8 cellular contexts compared by ENCODE assay signal in genomic region chr10:63866075-63866746, GRCh38.
DNase-seq lines count a peak whose midpoint lies in the region; ATAC-seq and TF ChIP-seq lines count a peak whose summit lies in the region.

No MANE protein-coding gene starts in this region.

- H3K9me3 ChIP-seq in Peyer's patch (no peaks in the 10 kb centered on the region), trophoblast cell (ENCODE audit: insufficient read depth, low read depth, low read length) (no peaks in the 10 kb centered on the region)

- peaks cover 26% of the 10 kb centered on the region for H3K4me1 Mint-ChIP-seq in glutamatergic neuron (ENCODE audit: low read depth, unreplicated experiment)

- no peak overlapping the region for H4K91ac ChIP-seq in trophoblast cell (ENCODE audit: low read depth, low read length)

- H3K27me3 ChIP-seq in Peyer's patch, result no peaks in the 10 kb centered on the region
- no peaks in the 10 kb centered on the region for H3K27me3 ChIP-seq in trophoblast cell (ENCODE audit: insufficient read depth, low read length)

- no peak overlapping the region for H3K23ac ChIP-seq in trophoblast cell (ENCODE audit: low read length)

- no peaks in the 10 kb centered on the region for H3K27me3 Mint-ChIP-seq in glutamatergic neuron (ENCODE audit: unreplicated experiment)

- H4K12ac ChIP-seq in trophoblast cell (ENCODE audit: low read depth, low read length), result no peak overlapping the region

- H3K27ac ChIP-seq in Peyer's patch (no peak overlapping the region), trophoblast cell (ENCODE audit: low read depth, low read length) (no peak overlapping the region)

- TF ChIP-seq POLR2A in Peyer's patch (IDR thresholded peaks at IDR 0.05), result no peak

- TF ChIP-seq CTCF in Peyer's patch (IDR thresholded peaks at IDR 0.05) (peak; percentile 23 to 80 (median 57)), glutamatergic neuron (IDR thresholded peaks at IDR 0.05; ENCODE audit: partially characterized antibody, unreplicated experiment) (peak; percentile 88)

- no peak overlapping the region for H3K4ac ChIP-seq in trophoblast cell (ENCODE audit: low read depth, low read length)

- no peaks in the 10 kb centered on the region for H3K36me3 ChIP-seq in Peyer's patch
- no peaks in the 10 kb centered on the region for H3K36me3 ChIP-seq in trophoblast cell (ENCODE audit: control insufficient read depth in 1 of 2, insufficient read depth in 2 of 2, low read length in 2 of 2)

- H3K4me3 Mint-ChIP-seq in glutamatergic neuron (ENCODE audit: unreplicated experiment), result peak overlapping the region; percentile 33

- H3K9ac ChIP-seq in trophoblast cell (ENCODE audit: low read length), result no peak overlapping the region

- DNase-seq in ELR (ENCODE audit: low read depth) (peak; percentile 66), Peyer's patch (peak in 2 of 3 donors; percentile 16 to 68), glutamatergic neuron (peak; percentile 75), trophoblast cell (peak; percentile 48 to 83), OCI-M2 (lab: John Stamatoyannopoulos, UW; ENCODE audit: unreplicated experiment) (no peak)
- peak; percentile 6 for DNase-seq in activated gamma-delta T cell treated with anti-CD3 and anti-CD28 coated beads, Interleukin-2, amount 50 U/mL, for 16 hours (ENCODE audit: low read depth)

- H3K79me2 ChIP-seq in trophoblast cell (ENCODE audit: control insufficient read depth, insufficient read depth, low read length, poor library complexity), result no peaks in the 10 kb centered on the region

- no peak overlapping the region for H3K18ac ChIP-seq in trophoblast cell (ENCODE audit: low read length)

- H2BK5ac ChIP-seq in trophoblast cell (ENCODE audit: low read depth, low read length, poor library complexity), result no peak overlapping the region

- no peak overlapping the region for H2BK12ac ChIP-seq in trophoblast cell (ENCODE audit: low read length)

- H2AFZ ChIP-seq in trophoblast cell (ENCODE audit: insufficient read depth, low read length, poor library complexity), result no peak overlapping the region

- H3K27ac Mint-ChIP-seq in glutamatergic neuron (ENCODE audit: unreplicated experiment), result no peak overlapping the region

- H3K4me3 ChIP-seq in Peyer's patch (no peak overlapping the region), trophoblast cell (ENCODE audit: low read depth, low read length) (no peak overlapping the region)

- H3K4me2 ChIP-seq in trophoblast cell (ENCODE audit: low read length), result peak overlapping the region; percentile 54

- H3K9me3 Mint-ChIP-seq in glutamatergic neuron (ENCODE audit: unreplicated experiment), result peaks cover 11% of the 10 kb centered on the region

- WGBS in trophoblast cell (ENCODE audit: extremely low coverage, insufficient coverage, insufficient read length), result no CpG with 5 or more reads among the region's 16 CpGs

- no peaks in the 10 kb centered on the region for H3K4me1 ChIP-seq in Peyer's patch
- H3K4me1 ChIP-seq in trophoblast cell (ENCODE audit: control insufficient read depth in 1 of 2, insufficient read depth in 2 of 2, low read length in 2 of 2), result no peaks in the 10 kb centered on the region

- no peaks in the 10 kb centered on the region for H3K79me1 ChIP-seq in trophoblast cell (ENCODE audit: low read length)

- no peak overlapping the region for H2BK120ac ChIP-seq in trophoblast cell (ENCODE audit: insufficient read depth, low read length, poor library complexity)

- H3K36me3 Mint-ChIP-seq in glutamatergic neuron (ENCODE audit: unreplicated experiment), result no peaks in the 10 kb centered on the region

- no peak overlapping the region for H2AK5ac ChIP-seq in trophoblast cell (ENCODE audit: low read length)

- ATAC-seq in GM21381 (IDR thresholded peaks at IDR 0.05; ENCODE audit: unreplicated experiment) (peak; percentile 82), HG03571 (IDR thresholded peaks at IDR 0.05; ENCODE audit: unreplicated experiment) (peak; percentile 82)

- peak overlapping the region; percentile 24 for H4K8ac ChIP-seq in trophoblast cell (ENCODE audit: low read depth, low read length)

- no peak overlapping the region for H3K14ac ChIP-seq in trophoblast cell (ENCODE audit: low read length)
